ENCODE assay signal across 8 cellular contexts in genomic region chr1:84574936-84575335, GRCh38. TPM values are rescaled to one million over a fixed set of nuclear protein-coding genes. Genes with fewer than 3 reads are reported as not detected.
DNase-seq lines count a peak whose midpoint lies in the region; ATAC-seq and TF ChIP-seq lines count a peak whose summit lies in the region.

No MANE protein-coding gene starts in this region.

- H3K36me3 Mint-ChIP-seq in activated T-cell treated with anti-CD3 and anti-CD28 coated beads, Interleukin-2, amount 50 U/mL, for 72 hours (ENCODE audit: insufficient read depth in 2 of 2) = peaks cover 12 to 17% of the 10 kb centered on the region in 2 donors
- H3K36me3 Mint-ChIP-seq in activated T-helper 17 cell treated with anti-CD3 and anti-CD28 coated beads, Interleukin-2, amount 50 U/mL, for 72 hours (ENCODE audit: low read depth) = peaks cover 39% of the 10 kb centered on the region

- no peaks in the 10 kb centered on the region for H3K27me3 Mint-ChIP-seq in activated T-cell treated with anti-CD3 and anti-CD28 coated beads, Interleukin-2, amount 50 U/mL, for 72 hours (ENCODE audit: low read depth)
- no peaks in the 10 kb centered on the region for H3K27me3 Mint-ChIP-seq in activated T-helper 17 cell treated with anti-CD3 and anti-CD28 coated beads, Interleukin-2, amount 50 U/mL, for 72 hours

- DNase-seq in activated T-cell treated with anti-CD3 and anti-CD28 coated beads, Interleukin-2, amount 50 U/mL, for 72 hours = no peak
- DNase-seq in activated T-cell treated with anti-CD3 and anti-CD28 coated beads, Interleukin-2, amount 50 U/mL, for 1 hour = no peak
- DNase-seq in left lung (no peak), thyroid gland (no peak), RPMI8226 (no peak), NCI-H526 (lab: John Stamatoyannopoulos, UW) (no peak)

- peak overlapping the region; percentile 88 for H3K27ac Mint-ChIP-seq in activated T-cell treated with anti-CD3 and anti-CD28 coated beads, Interleukin-2, amount 50 U/mL, for 72 hours
- H3K27ac Mint-ChIP-seq in activated T-helper 17 cell treated with anti-CD3 and anti-CD28 coated beads, Interleukin-2, amount 50 U/mL, for 72 hours = peak overlapping the region; percentile 100

- H3K4me3 ChIP-seq in left lung (peak overlapping the region; percentile 53 to 71), thyroid gland (replicated peaks in 1 of 3) (peak overlapping the region in 2 of 3 donors; percentile 60 to 64)

- H3K9me3 ChIP-seq in left lung (no peaks in the 10 kb centered on the region), thyroid gland (no peaks in the 10 kb centered on the region)

- intact Hi-C loops in left lung (cut with DNase I) = no loop called here
- intact Hi-C loops in thyroid gland (cut with DNase I) = loop anchor here (10.0 kb wide), 1 partner anchor 70 kb away; the partner anchor contains the start of genes GNG5 and SPATA1

- peaks cover 0 to 3% of the 10 kb centered on the region in 2 donors for H3K9me3 Mint-ChIP-seq in activated T-cell treated with anti-CD3 and anti-CD28 coated beads, Interleukin-2, amount 50 U/mL, for 72 hours
- H3K9me3 Mint-ChIP-seq in activated T-helper 17 cell treated with anti-CD3 and anti-CD28 coated beads, Interleukin-2, amount 50 U/mL, for 72 hours = no peaks in the 10 kb centered on the region

- H3K27me3 ChIP-seq in left lung (no peaks in the 10 kb centered on the region), thyroid gland (no peaks in the 10 kb centered on the region)

- H3K27ac ChIP-seq in left lung = peak overlapping the region in 1 of 2 donors; percentile 99
- peak overlapping the region in 2 of 3 donors; percentile 93 to 95 for H3K27ac ChIP-seq in thyroid gland

- no peak for ATAC-seq in activated T-cell treated with anti-CD3 and anti-CD28 coated beads, Interleukin-2, amount 50 U/mL, for 72 hours (replicated peaks in 1 of 2)
- no peak for ATAC-seq in activated T-helper 17 cell treated with anti-CD3 and anti-CD28 coated beads, Interleukin-2, amount 50 U/mL, for 72 hours (replicated peaks)
- ATAC-seq in left lung (no peak), HG03442 (IDR thresholded peaks at IDR 0.05; ENCODE audit: unreplicated experiment) (no peak)

- TF ChIP-seq POLR2A in thyroid gland (IDR thresholded peaks at IDR 0.05) = no peak

- H3K4me1 ChIP-seq in left lung (peaks cover 0 to 38% of the 10 kb centered on the region in 2 donors), thyroid gland (peaks cover 11 to 17% of the 10 kb centered on the region in 2 donors)

- H3K4me1 Mint-ChIP-seq in activated T-cell treated with anti-CD3 and anti-CD28 coated beads, Interleukin-2, amount 50 U/mL, for 72 hours (ENCODE audit: low read depth) = peaks cover 51% of the 10 kb centered on the region
- H3K4me1 Mint-ChIP-seq in activated T-helper 17 cell treated with anti-CD3 and anti-CD28 coated beads, Interleukin-2, amount 50 U/mL, for 72 hours = peaks cover 36% of the 10 kb centered on the region

- 63 to 66% methylated on average over 7 of the region's 7 CpGs for WGBS in thyroid gland, 2 donors

- H3K36me3 ChIP-seq in left lung (no peaks in the 10 kb centered on the region), thyroid gland (no peaks in the 10 kb centered on the region)

- H3K4me3 Mint-ChIP-seq in activated T-cell treated with anti-CD3 and anti-CD28 coated beads, Interleukin-2, amount 50 U/mL, for 72 hours = peak overlapping the region; percentile 89 to 99
- H3K4me3 Mint-ChIP-seq in activated T-helper 17 cell treated with anti-CD3 and anti-CD28 coated beads, Interleukin-2, amount 50 U/mL, for 72 hours = peak overlapping the region; percentile 98

- TF ChIP-seq CTCF in left lung (IDR thresholded peaks at IDR 0.05) (no peak), thyroid gland (IDR thresholded peaks at IDR 0.05) (no peak)

RNA-seq across cellular contexts. Expression of gene CTBS, which starts 0.7 kb away (rescaled TPM):
- 10 to 100 TPM; 27.2 to 31.3 TPM for total RNA-seq in activated T-cell treated with anti-CD3 and anti-CD28 coated beads, Interleukin-2, amount 50 U/mL, for 72 hours
- total RNA-seq in activated T-helper 17 cell treated with anti-CD3 and anti-CD28 coated beads, Interleukin-2, amount 50 U/mL, for 72 hours = 10 to 100 TPM; 14.0 to 18.0 TPM
- total RNA-seq in left lung (10 to 100 TPM; 22.1 to 25.7 TPM), thyroid gland (10 to 100 TPM; 14.9 to 24.1 (median 17.1) TPM)
